ENCODE assay signal across 9 cellular contexts in the genomic region with DNA sequence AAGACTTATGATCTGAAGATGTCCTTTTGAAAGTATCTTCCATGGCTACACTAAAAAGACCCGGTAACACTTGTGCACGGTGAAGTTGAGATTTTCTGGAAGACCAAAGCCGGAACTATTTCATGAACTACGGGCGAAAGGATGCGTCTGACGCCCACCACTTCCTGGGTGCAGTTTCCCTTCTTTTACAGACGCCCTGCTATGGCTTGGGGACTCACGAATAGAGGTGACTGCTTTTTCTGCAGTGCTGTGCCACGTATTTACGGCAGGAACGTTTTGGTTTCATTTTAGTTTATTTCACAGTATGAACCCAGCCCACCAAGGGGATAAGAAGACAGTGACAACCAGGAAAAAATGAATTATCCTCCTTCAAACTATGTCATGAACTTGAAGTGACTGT.
DNase-seq lines count a peak whose midpoint lies in the region; ATAC-seq and TF ChIP-seq lines count a peak whose summit lies in the region.
"Had no signal": no experiment of that assay in that cellular context is flagged by ENCODE, and none has a peak within 500 bp of the region (broad histone marks: within the 10 kb centered on the region; RNA-seq: fewer than 3 reads in every experiment).

No MANE protein-coding gene starts in this region.

- no peaks in the 10 kb centered on the region for H3K36me3 ChIP-seq in CD4-positive, alpha-beta memory T cell (ENCODE audit: insufficient read depth, low read length)
- H3K36me3 ChIP-seq: neural progenitor cell had no signal

- peak overlapping the region; percentile 74 to 95 (median 88) for H3K4me3 Mint-ChIP-seq in CD4-positive, alpha-beta memory T cell
- H3K4me3 Mint-ChIP-seq in T-helper 1 cell treated with Interleukin-12 subunit alpha and Interleukin-12 subunit beta and Interleukin-4 antibody, amounts not matched to agents 30 μg/mL and 1 μg/mL, for 36 hours, result peak overlapping the region; percentile 79
- no peak overlapping the region for H3K4me3 Mint-ChIP-seq in chondrocyte (ENCODE audit: unreplicated experiment)
- H3K4me3 Mint-ChIP-seq: neural progenitor cell had no signal

- TF ChIP-seq CTCF in chondrocyte (IDR thresholded peaks at IDR 0.05), result no peak

- H3K27me3 Mint-ChIP-seq in CD4-positive, alpha-beta memory T cell, result no peaks in the 10 kb centered on the region
- H3K27me3 Mint-ChIP-seq in T-helper 1 cell treated with Interleukin-12 subunit alpha and Interleukin-12 subunit beta and Interleukin-4 antibody, amounts not matched to agents 30 μg/mL and 1 μg/mL, for 36 hours (ENCODE audit: low read depth), result no peaks in the 10 kb centered on the region
- H3K27me3 Mint-ChIP-seq in chondrocyte (ENCODE audit: low read depth), result no peaks in the 10 kb centered on the region

- H3K27ac ChIP-seq in CD4-positive, alpha-beta memory T cell (ENCODE audit: low read depth, low read length), result peak overlapping the region; percentile 78
- H3K27ac ChIP-seq: neural progenitor cell had no signal

- peaks cover 34% of the 10 kb centered on the region for H3K4me1 ChIP-seq in CD4-positive, alpha-beta memory T cell (ENCODE audit: insufficient read depth, low read length)

- CTCF ChIA-PET in CD4-positive, alpha-beta memory T cell (lab: Charles Lee; ENCODE audit: partially characterized antibody), result interaction anchor here (1.2 kb wide), 1 partner anchor 43 kb away, joined by 3 read pairs; no protein-coding TSS in a partner anchor

- no peaks in the 10 kb centered on the region for H3K27me3 ChIP-seq in CD4-positive, alpha-beta memory T cell (ENCODE audit: insufficient read depth, low read length)
- H3K27me3 ChIP-seq: neural progenitor cell had no signal

- intact Hi-C loops in CD4-positive, alpha-beta memory T cell (cut with micrococcal nuclease), result loop anchor here (1.0 kb wide), 1 partner anchor 43 kb away; no protein-coding TSS in a partner anchor

- peaks cover 8 to 19% of the 10 kb centered on the region in 2 donors for H3K36me3 Mint-ChIP-seq in CD4-positive, alpha-beta memory T cell
- no peaks in the 10 kb centered on the region for H3K36me3 Mint-ChIP-seq in T-helper 1 cell treated with Interleukin-12 subunit alpha and Interleukin-12 subunit beta and Interleukin-4 antibody, amounts not matched to agents 30 μg/mL and 1 μg/mL, for 36 hours (ENCODE audit: low read depth)
- H3K36me3 Mint-ChIP-seq in chondrocyte (ENCODE audit: low read depth), result peaks cover 18% of the 10 kb centered on the region
- H3K36me3 Mint-ChIP-seq: neural progenitor cell had no signal

- peaks cover 19 to 44% (median 29%) of the 10 kb centered on the region in 4 donors for H3K4me1 Mint-ChIP-seq in CD4-positive, alpha-beta memory T cell
- H3K4me1 Mint-ChIP-seq in T-helper 1 cell treated with Interleukin-12 subunit alpha and Interleukin-12 subunit beta and Interleukin-4 antibody, amounts not matched to agents 30 μg/mL and 1 μg/mL, for 36 hours (ENCODE audit: low read depth), result peaks cover 19% of the 10 kb centered on the region
- peaks cover 6% of the 10 kb centered on the region for H3K4me1 Mint-ChIP-seq in chondrocyte (ENCODE audit: low read depth)

- ATAC-seq in GM21447 (IDR thresholded peaks at IDR 0.05; ENCODE audit: unreplicated experiment) (no peak), GM21528 (IDR thresholded peaks at IDR 0.05; ENCODE audit: low FRiP score, unreplicated experiment) (no peak)

- no peaks in the 10 kb centered on the region for H3K9me3 Mint-ChIP-seq in CD4-positive, alpha-beta memory T cell
- no peaks in the 10 kb centered on the region for H3K9me3 Mint-ChIP-seq in T-helper 1 cell treated with Interleukin-12 subunit alpha and Interleukin-12 subunit beta and Interleukin-4 antibody, amounts not matched to agents 30 μg/mL and 1 μg/mL, for 36 hours
- no peaks in the 10 kb centered on the region for H3K9me3 Mint-ChIP-seq in chondrocyte (ENCODE audit: low read depth)

- H3K4me3 ChIP-seq in CD4-positive, alpha-beta memory T cell (ENCODE audit: low read length in 2 of 2), result peak overlapping the region in 1 of 2 donors; percentile 66
- H3K4me3 ChIP-seq: neural progenitor cell had no signal

- H3K9me3 ChIP-seq in CD4-positive, alpha-beta memory T cell (ENCODE audit: control insufficient read depth in 1 of 2, low read length in 2 of 2), result no peaks in the 10 kb centered on the region

- peak; percentile 74 to 87 (median 78) for DNase-seq in CD4-positive, alpha-beta memory T cell
- peak; percentile 89 for DNase-seq in activated effector memory CD4-positive, alpha-beta T cell treated with anti-CD3 and anti-CD28 coated beads, Interleukin-2, amount 50 U/mL, for 16 hours
- peak; percentile 13 to 52 (median 31) for DNase-seq in stimulated activated CD4-positive, alpha-beta T cell treated with anti-CD3 and anti-CD28 coated beads, Interleukin-1b, Interleukin-23, amount 100 ng/mL, for 24 hours (ENCODE audit: low read depth in 4 of 4, low spot score in 1 of 4)
- DNase-seq in DMS 273 treated with DMSO at 0.1 percent for 48 hours (lab: John Stamatoyannopoulos, UW), result no peak
- DNase-seq in chondrocyte (ENCODE audit: low spot score), result no peak

- peak overlapping the region; percentile 89 to 99 (median 96) for H3K27ac Mint-ChIP-seq in CD4-positive, alpha-beta memory T cell
- peak overlapping the region; percentile 94 for H3K27ac Mint-ChIP-seq in T-helper 1 cell treated with Interleukin-12 subunit alpha and Interleukin-12 subunit beta and Interleukin-4 antibody, amounts not matched to agents 30 μg/mL and 1 μg/mL, for 36 hours
- no peak overlapping the region for H3K27ac Mint-ChIP-seq in chondrocyte (ENCODE audit: unreplicated experiment)
- H3K27ac Mint-ChIP-seq: neural progenitor cell had no signal

- POLR2A ChIA-PET in CD4-positive, alpha-beta memory T cell (lab: Charles Lee; ENCODE audit: partially characterized antibody), result interaction anchor here (1.4 kb wide), 1 partner anchor 105 kb away, joined by 4 read pairs; no protein-coding TSS in a partner anchor

Comparison
In these comparisons a context has a peak if more than half of its experiments do, and no peak if none do; other contexts are left out.
1. DNase-seq: peak in CD4-positive, alpha-beta memory T cell (5 of 5), activated effector memory CD4-positive, alpha-beta T cell treated with anti-CD3 and anti-CD28 coated beads, Interleukin-2, amount 50 U/mL, for 16 hours (single experiment) and stimulated activated CD4-positive, alpha-beta T cell treated with anti-CD3 and anti-CD28 coated beads, Interleukin-1b, Interleukin-23, amount 100 ng/mL, for 24 hours (4 of 4); none in DMS 273 treated with DMSO at 0.1 percent for 48 hours (single experiment) and chondrocyte (single experiment).